In the genomic region with DNA sequence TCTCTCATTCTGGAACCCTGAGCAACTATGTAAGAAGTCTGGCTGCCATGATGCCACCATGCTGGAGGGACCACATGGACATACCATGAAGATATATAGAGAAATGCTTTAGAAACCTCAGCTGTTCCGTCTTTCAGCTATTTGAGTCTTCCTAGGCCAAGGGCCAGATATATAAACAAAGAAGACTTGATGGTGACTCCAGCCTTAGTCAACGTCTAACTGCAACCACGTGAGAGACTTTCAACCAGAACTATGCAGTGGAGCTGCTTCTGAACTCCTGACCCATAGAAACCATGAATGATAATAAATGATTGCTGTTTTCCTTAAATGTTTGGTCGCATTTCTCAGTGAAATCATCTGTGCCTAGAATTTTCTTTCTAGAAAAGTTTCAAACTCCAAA, we compare ENCODE assay signal across 20 cellular contexts. TPM values are rescaled to one million over a fixed set of nuclear protein-coding genes. Genes with fewer than 3 reads are reported as not detected.
DNase-seq lines count a peak whose midpoint lies in the region; ATAC-seq and TF ChIP-seq lines count a peak whose summit lies in the region.
"Had no signal": no experiment of that assay in that cellular context is flagged by ENCODE, and none has a peak within 500 bp of the region (broad histone marks: within the 10 kb centered on the region; RNA-seq: fewer than 3 reads in every experiment).

No MANE protein-coding gene starts in this region.

- no peaks in the 10 kb centered on the region for H3K9me3 ChIP-seq in PC-3 (ENCODE audit: low read length)
- H3K9me3 ChIP-seq in osteoblast (ENCODE audit: low read depth, low read length): no peaks in the 10 kb centered on the region

- H3K9me3 Mint-ChIP-seq in nephron progenitor cell: peaks cover 14% of the 10 kb centered on the region
- no peaks in the 10 kb centered on the region for H3K9me3 Mint-ChIP-seq in stimulated activated effector memory CD8-positive, alpha-beta T cell treated with anti-CD3 and anti-CD28 coated beads, Interleukin-12 subunit alpha, Interleukin-12 subunit beta, amount 100 ng/mL, for 72 hours
- H3K9me3 Mint-ChIP-seq: endodermal cell had no signal

- no peak overlapping the region for H3K4me3 Mint-ChIP-seq in nephron progenitor cell
- H3K4me3 Mint-ChIP-seq in stimulated activated effector memory CD8-positive, alpha-beta T cell treated with anti-CD3 and anti-CD28 coated beads, Interleukin-12 subunit alpha, Interleukin-12 subunit beta, amount 100 ng/mL, for 72 hours: no peak overlapping the region
- H3K4me3 Mint-ChIP-seq: activated CD8-positive, alpha-beta memory T cell treated with anti-CD3 and anti-CD28 coated beads, Interleukin-2, amount 10 ng/mL, durations not matched to agents 7 days and 5 days; CD8-positive, alpha-beta memory T cell; endodermal cell had no signal

- no peaks in the 10 kb centered on the region for H4K20me1 ChIP-seq in PC-3 (ENCODE audit: low read length)
- H4K20me1 ChIP-seq in osteoblast (ENCODE audit: insufficient read depth, low read length): no peaks in the 10 kb centered on the region

- CTCF ChIA-PET in PC-3 (lab: Charles Lee): interaction anchor here (0.5 kb wide), 1 partner anchor 21 kb away, joined by 4 read pairs; no protein-coding TSS in a partner anchor

- no peak for TF ChIP-seq CTCF in PC-3 (conservative IDR thresholded peaks at IDR 0.05; ENCODE audit: low read depth, low read length)
- no peak for TF ChIP-seq CTCF in osteoblast (IDR thresholded peaks at IDR 0.05; ENCODE audit: extremely low read depth, low read depth, low read length)
- no peak for TF ChIP-seq CTCF in nephron progenitor cell (IDR thresholded peaks at IDR 0.05)

- H3K36me3 ChIP-seq in PC-3 (ENCODE audit: low read depth, low read length) (no peaks in the 10 kb centered on the region), osteoblast (ENCODE audit: insufficient read depth, low read length) (no peaks in the 10 kb centered on the region)
- H3K36me3 ChIP-seq: cardiac muscle cell, left ventricle myocardium inferior had no signal

- no TSS peak for BruUV-seq in PC-3 (replicated peaks; lab: Mats Ljungman, UMichigan)

- peak; percentile 78 for DNase-seq in EL
- DNase-seq in PC-3: peak; percentile 78
- peak; percentile 64 for DNase-seq in epithelial cell of prostate (ENCODE audit: low read depth, low spot score)
- peak; percentile 15 for DNase-seq in osteoblast (ENCODE audit: insufficient read length, low spot score, missing footprints)
- no peak for DNase-seq in nephron progenitor cell
- no peak for DNase-seq in stimulated activated effector memory CD8-positive, alpha-beta T cell treated with anti-CD3 and anti-CD28 coated beads, Interleukin-12 subunit alpha, Interleukin-12 subunit beta, amount 100 ng/mL, for 72 hours (ENCODE audit: low spot score in 2 of 2)
- DNase-seq: activated CD4-positive, CD25-positive, alpha-beta regulatory T cell; activated CD8-positive, alpha-beta memory T cell treated with anti-CD3 and anti-CD28 coated beads, Interleukin-2, amount 10 ng/mL, durations not matched to agents 7 days and 5 days; activated gamma-delta T cell treated with Interleukin-2 at 50 U/mL for 16 hours; CD8-positive, alpha-beta memory T cell; endodermal cell; GF-D8; left ventricle myocardium inferior; NCI-H1436 treated with DMSO at 0.1 percent for 48 hours; NCI-H510A had no signal

- H3F3A ChIP-seq in PC-3 (ENCODE audit: low read length, unreplicated experiment): no peaks in the 10 kb centered on the region

- H3K27me3 ChIP-seq in PC-3 (ENCODE audit: low read length) (no peaks in the 10 kb centered on the region), osteoblast (ENCODE audit: insufficient read depth, low read length) (no peaks in the 10 kb centered on the region)
- H3K27me3 ChIP-seq: cardiac muscle cell, hepatocyte had no signal

- no peaks in the 10 kb centered on the region for H3K79me2 ChIP-seq in PC-3 (ENCODE audit: low read length)
- no peaks in the 10 kb centered on the region for H3K79me2 ChIP-seq in osteoblast (ENCODE audit: insufficient read depth, low read length)
- H3K79me2 ChIP-seq: hepatocyte had no signal

- no peaks in the 10 kb centered on the region for H3K4me1 Mint-ChIP-seq in nephron progenitor cell
- H3K4me1 Mint-ChIP-seq in stimulated activated effector memory CD8-positive, alpha-beta T cell treated with anti-CD3 and anti-CD28 coated beads, Interleukin-12 subunit alpha, Interleukin-12 subunit beta, amount 100 ng/mL, for 72 hours: no peaks in the 10 kb centered on the region
- H3K4me1 Mint-ChIP-seq: activated CD8-positive, alpha-beta memory T cell treated with anti-CD3 and anti-CD28 coated beads, Interleukin-2, amount 10 ng/mL, durations not matched to agents 7 days and 5 days; CD8-positive, alpha-beta memory T cell had no signal

- no peaks in the 10 kb centered on the region for H3K36me3 Mint-ChIP-seq in nephron progenitor cell (ENCODE audit: low read depth)
- H3K36me3 Mint-ChIP-seq in stimulated activated effector memory CD8-positive, alpha-beta T cell treated with anti-CD3 and anti-CD28 coated beads, Interleukin-12 subunit alpha, Interleukin-12 subunit beta, amount 100 ng/mL, for 72 hours: no peaks in the 10 kb centered on the region
- H3K36me3 Mint-ChIP-seq: activated CD8-positive, alpha-beta memory T cell treated with anti-CD3 and anti-CD28 coated beads, Interleukin-2, amount 10 ng/mL, durations not matched to agents 7 days and 5 days; CD8-positive, alpha-beta memory T cell had no signal

- no peak overlapping the region for H3K9ac ChIP-seq in PC-3 (ENCODE audit: low read length)

- peak overlapping the region; percentile 20; the same call in 1 of the 2 replicates for H3K4me2 ChIP-seq in PC-3 (ENCODE audit: low read length)
- no peak overlapping the region for H3K4me2 ChIP-seq in osteoblast (ENCODE audit: insufficient read depth, low read length)
- H3K4me2 ChIP-seq: hepatocyte had no signal

- POLR2A ChIA-PET in PC-3 (lab: Charles Lee; ENCODE audit: unreplicated experiment): no interaction called here

- H3K27me3 Mint-ChIP-seq in nephron progenitor cell (ENCODE audit: low read depth, poor library complexity): no peaks in the 10 kb centered on the region
- H3K27me3 Mint-ChIP-seq: activated CD8-positive, alpha-beta memory T cell treated with anti-CD3 and anti-CD28 coated beads, Interleukin-2, amount 10 ng/mL, durations not matched to agents 7 days and 5 days; CD8-positive, alpha-beta memory T cell had no signal

- ATAC-seq in PC-3: peak; percentile 90
- ATAC-seq in HG02588 (IDR thresholded peaks at IDR 0.05; ENCODE audit: unreplicated experiment): no peak
- ATAC-seq in GM18868 (IDR thresholded peaks at IDR 0.05; ENCODE audit: unreplicated experiment): no peak
- no peak for ATAC-seq in stimulated activated effector memory CD8-positive, alpha-beta T cell treated with anti-CD3 and anti-CD28 coated beads, Interleukin-12 subunit alpha, Interleukin-12 subunit beta, amount 100 ng/mL, for 72 hours
- ATAC-seq: activated CD8-positive, alpha-beta memory T cell treated with anti-CD3 and anti-CD28 coated beads, Interleukin-2, amount 10 ng/mL, durations not matched to agents 7 days and 5 days had no signal

- no peaks in the 10 kb centered on the region for H3K9me2 ChIP-seq in PC-3 (replicated peaks; ENCODE audit: low read length)

- H3K4me1 ChIP-seq in PC-3 (ENCODE audit: insufficient read depth, low read length) (peaks cover 13% of the 10 kb centered on the region), osteoblast (ENCODE audit: insufficient read depth, low read length) (peaks cover 11% of the 10 kb centered on the region)
- H3K4me1 ChIP-seq: left ventricle myocardium inferior had no signal

- H3K27ac Mint-ChIP-seq in nephron progenitor cell: no peak overlapping the region
- no peak overlapping the region for H3K27ac Mint-ChIP-seq in stimulated activated effector memory CD8-positive, alpha-beta T cell treated with anti-CD3 and anti-CD28 coated beads, Interleukin-12 subunit alpha, Interleukin-12 subunit beta, amount 100 ng/mL, for 72 hours
- H3K27ac Mint-ChIP-seq: activated CD8-positive, alpha-beta memory T cell treated with anti-CD3 and anti-CD28 coated beads, Interleukin-2, amount 10 ng/mL, durations not matched to agents 7 days and 5 days; CD8-positive, alpha-beta memory T cell; endodermal cell had no signal

- H3K4me3 ChIP-seq in PC-3 (ENCODE audit: low read length) (no peak overlapping the region), osteoblast (ENCODE audit: insufficient read depth, low read length) (no peak overlapping the region)
- H3K4me3 ChIP-seq: cardiac muscle cell, hepatocyte, left ventricle myocardium inferior had no signal

- H3K27ac ChIP-seq in PC-3 (ENCODE audit: low read length) (no peak overlapping the region), epithelial cell of prostate (peak overlapping the region; percentile 1), osteoblast (ENCODE audit: low read depth, low read length) (peak overlapping the region; percentile 44)
- H3K27ac ChIP-seq: cardiac muscle cell, hepatocyte, left ventricle myocardium inferior had no signal

- intact Hi-C loops in PC-3 (cut with micrococcal nuclease): no loop called here

- H2AFZ ChIP-seq in PC-3 (ENCODE audit: low read length) (0 out of 2 replicates have a peak overlapping the region, but pooled peaks have one; percentile 4), osteoblast (ENCODE audit: low read length) (peak overlapping the region; percentile 61)
- H2AFZ ChIP-seq: hepatocyte had no signal

RNA-seq across cellular contexts. Expression of a gene that starts 20.0 kb away (rescaled TPM):
- total RNA-seq in PC-3 (2014; rRNA removed): 8.4 and 14.9 TPM in 2 replicates
- 46.7 and 62.5 TPM in 2 replicates for total RNA-seq in osteoblast
- total RNA-seq: OCI-LY7 had no signal

Comparison
In these comparisons a context has a peak if more than half of its experiments do, and no peak if none do; other contexts are left out.
1. DNase-seq: peak in EL (single experiment), PC-3 (single experiment), epithelial cell of prostate (single experiment) and osteoblast (single experiment); none in nephron progenitor cell (single experiment) and stimulated activated effector memory CD8-positive, alpha-beta T cell treated with anti-CD3 and anti-CD28 coated beads, Interleukin-12 subunit alpha, Interleukin-12 subunit beta, amount 100 ng/mL, for 72 hours (0 of 2).